19 cellular contexts compared by ENCODE assay signal in genomic region chr7:140447841-140448240, GRCh38. TPM values are rescaled to one million over a fixed set of nuclear protein-coding genes. Genes with fewer than 3 reads are reported as not detected.
DNase-seq lines count a peak whose midpoint lies in the region; ATAC-seq, FAIRE-seq and TF ChIP-seq lines count a peak whose summit lies in the region.
"Had no signal": no experiment of that assay in that cellular context is flagged by ENCODE, and none has a peak within 500 bp of the region (broad histone marks: within the 10 kb centered on the region; RNA-seq: fewer than 3 reads in every experiment).

No MANE protein-coding gene starts in this region.

- TF ChIP-seq RAD21 in K562 (CRISPR knock-in tag; conservative IDR thresholded peaks at IDR 0.05 in 1 of 2, IDR thresholded peaks at IDR 0.05 in 1 of 2) = no peak

- DNase-seq in CD4-positive, CD25-positive, alpha-beta regulatory T cell = peak in 1 of 3 donors; percentile 66
- DNase-seq in H9 (no peak), K562 (ENCODE audit: extremely low read depth in 1 of 4, low spot score in 3 of 4) (no peak), Caco-2 (no peak), C1 segment of cervical spinal cord (lab: John Stamatoyannopoulos, UW) (no peak)
- DNase-seq in naive thymus-derived CD4-positive, alpha-beta T cell = no peak
- DNase-seq in activated CD4-positive, alpha-beta T cell treated with anti-CD3 and anti-CD28 coated beads for 36 hours = no peak
- DNase-seq: BE2C, GDM1, NCI-H1417, NCI-H187 treated with DMSO at 0.1 percent for 48 hours, NCI-H2227 treated with DMSO at 0.1 percent for 48 hours, NCI-H524, SJCRH30 had no signal

- H3K4ac ChIP-seq in H9 (ENCODE audit: low read depth, low read length) = no peak overlapping the region

- H3K79me2 ChIP-seq in H9 (ENCODE audit: insufficient read depth, low read length) = no peaks in the 10 kb centered on the region
- H3K79me2 ChIP-seq in K562 (ENCODE audit: control insufficient read depth, insufficient read depth, low read length) = no peaks in the 10 kb centered on the region

- H3K4me3 ChIP-seq in CD4-positive, CD25-positive, alpha-beta regulatory T cell (ENCODE audit: low read depth, low read length) = peak overlapping the region; percentile 15
- H3K4me3 ChIP-seq in K562 (no peak overlapping the region), Caco-2 (ENCODE audit: low read depth, low read length) (no peak overlapping the region)
- H3K4me3 ChIP-seq in naive thymus-derived CD4-positive, alpha-beta T cell (ENCODE audit: low read length) = no peak overlapping the region
- H3K4me3 ChIP-seq: SJCRH30 had no signal

- no peaks in the 10 kb centered on the region for H3K27me3 ChIP-seq in CD4-positive, CD25-positive, alpha-beta regulatory T cell (ENCODE audit: control insufficient read depth, insufficient read depth, low read length)
- no peaks in the 10 kb centered on the region for H3K27me3 ChIP-seq in H9 (ENCODE audit: insufficient read depth, low read length)
- no peaks in the 10 kb centered on the region; a peak in 1 of 5 replicates for H3K27me3 ChIP-seq in K562 (ENCODE audit: control insufficient read depth in 2 of 2, insufficient read depth in 2 of 2, low read length in 2 of 2)
- H3K27me3 ChIP-seq in naive thymus-derived CD4-positive, alpha-beta T cell (ENCODE audit: control insufficient read depth in 2 of 2, insufficient read depth in 2 of 2, low read length in 2 of 2) = no peaks in the 10 kb centered on the region
- no peaks in the 10 kb centered on the region for H3K27me3 ChIP-seq in Caco-2 (replicated peaks; ENCODE audit: control insufficient read depth, insufficient read depth, low read length)
- H3K27me3 ChIP-seq: BE2C, SJCRH30 had no signal

- no peaks in the 10 kb centered on the region for H3K9me3 Mint-ChIP-seq in CD4-positive, CD25-positive, alpha-beta regulatory T cell
- H3K9me3 Mint-ChIP-seq in H9 = no peaks in the 10 kb centered on the region; a peak in 2 of 5 replicates
- no peaks in the 10 kb centered on the region for H3K9me3 Mint-ChIP-seq in naive thymus-derived CD4-positive, alpha-beta T cell
- no peaks in the 10 kb centered on the region for H3K9me3 Mint-ChIP-seq in Caco-2 (ENCODE audit: unreplicated experiment)
- no peaks in the 10 kb centered on the region for H3K9me3 Mint-ChIP-seq in activated CD4-positive, alpha-beta T cell treated with anti-CD3 and anti-CD28 coated beads for 36 hours (ENCODE audit: low read depth)

- no peak overlapping the region for H4K8ac ChIP-seq in H9 (replicated peaks; ENCODE audit: insufficient read length, low read depth, low read length)

- H4K20me1 ChIP-seq in H9 (ENCODE audit: control insufficient read depth, insufficient read depth, insufficient read length) (no peaks in the 10 kb centered on the region), K562 (replicated peaks; ENCODE audit: control insufficient read depth, insufficient read depth, low read length) (0 out of 2 replicates have a peak, but pooled peaks cover 5% of the 10 kb centered on the region)

- no peak overlapping the region for H3K9ac ChIP-seq in H9 (ENCODE audit: extremely low read depth, insufficient read length, low read length)
- no peak overlapping the region for H3K9ac ChIP-seq in K562 (ENCODE audit: insufficient read depth in 1 of 2, low read depth in 2 of 2, low read length in 2 of 2)
- H3K9ac ChIP-seq: KMS-11 had no signal

- CTCF ChIA-PET in K562 (lab: Yijun Ruan, JAX; ENCODE audit: low intra/inter-chr PET ratio) (no interaction called here), Caco-2 (lab: Charles Lee) (no interaction called here)
- CTCF ChIA-PET in naive thymus-derived CD4-positive, alpha-beta T cell (lab: Charles Lee) = no interaction called here
- CTCF ChIA-PET in activated CD4-positive, alpha-beta T cell treated with anti-CD3 and anti-CD28 coated beads for 36 hours (lab: Charles Lee) = interaction anchor here (1.1 kb wide), 2 partner anchors 30 to 72 kb away, joined by 3 to 6 read pairs; no protein-coding TSS in a partner anchor

- in situ Hi-C loops in K562 (cut with MboI) = no loop called here

- peak overlapping the region in 2 of 4 donors; percentile 10 to 58 for H3K4me3 Mint-ChIP-seq in CD4-positive, CD25-positive, alpha-beta regulatory T cell
- H3K4me3 Mint-ChIP-seq in H9 = no peak overlapping the region; a peak in 1 of 5 replicates
- no peak overlapping the region for H3K4me3 Mint-ChIP-seq in naive thymus-derived CD4-positive, alpha-beta T cell
- H3K4me3 Mint-ChIP-seq in Caco-2 (ENCODE audit: unreplicated experiment) = no peak overlapping the region
- H3K4me3 Mint-ChIP-seq in activated CD4-positive, alpha-beta T cell treated with anti-CD3 and anti-CD28 coated beads for 36 hours = no peak overlapping the region

- H2BK120ac ChIP-seq in H9 (ENCODE audit: low read depth, low read length, poor library complexity, severe bottlenecking) = no peak overlapping the region

- H3K36me3 ChIP-seq in CD4-positive, CD25-positive, alpha-beta regulatory T cell (ENCODE audit: control insufficient read depth, insufficient read depth, low read length) = peaks cover 3% of the 10 kb centered on the region
- H3K36me3 ChIP-seq in K562 (ENCODE audit: control insufficient read depth, insufficient read depth, low read length) = peaks cover 5% of the 10 kb centered on the region; the same call in 1 of the 3 replicates
- H3K36me3 ChIP-seq in naive thymus-derived CD4-positive, alpha-beta T cell (ENCODE audit: control insufficient read depth in 2 of 3, insufficient read depth in 3 of 3, low read length in 3 of 3) = peaks cover 0 to 4% (median 0%) of the 10 kb centered on the region in 3 experiments
- no peaks in the 10 kb centered on the region for H3K36me3 ChIP-seq in Caco-2 (ENCODE audit: control insufficient read depth, insufficient read depth, low read length)
- H3K36me3 ChIP-seq: BE2C, SJCRH30 had no signal

- H2BK15ac ChIP-seq in H9 (ENCODE audit: low read depth, low read length) = no peak overlapping the region

- no TSS peak for BruUV-seq in K562 (replicated peaks; lab: Mats Ljungman, UMichigan)
- BruUV-seq in Caco-2 (replicated peaks; lab: Mats Ljungman, UMichigan) = no TSS peak

- H3K9me1 ChIP-seq in K562 (ENCODE audit: control insufficient read depth, insufficient read depth, low read length) = no peaks in the 10 kb centered on the region

- no peak overlapping the region for H3T11ph ChIP-seq in H9 (ENCODE audit: low read length)

- POLR2A ChIA-PET in K562 (lab: Yijun Ruan, JAX) (interaction anchor here (0.5 to 1.2 kb wide), 2 partner anchors 15 to 301 kb away, joined by 3 read pairs; no protein-coding TSS in a partner anchor), Caco-2 (lab: Charles Lee) (no interaction called here)
- POLR2A ChIA-PET in naive thymus-derived CD4-positive, alpha-beta T cell (lab: Charles Lee) = no interaction called here
- POLR2A ChIA-PET in activated CD4-positive, alpha-beta T cell treated with anti-CD3 and anti-CD28 coated beads for 36 hours (lab: Charles Lee) = no interaction called here

- no peaks in the 10 kb centered on the region for H3K23me2 ChIP-seq in H9 (ENCODE audit: insufficient read length, low read depth, low read length, poor library complexity, severe bottlenecking)

- H3K14ac ChIP-seq in H9 (ENCODE audit: insufficient read depth, low read length) = no peak overlapping the region

- no peak overlapping the region for H4K5ac ChIP-seq in H9 (ENCODE audit: insufficient read length, low read depth, low read length)

- no peak overlapping the region for H3K27ac ChIP-seq in CD4-positive, CD25-positive, alpha-beta regulatory T cell (ENCODE audit: insufficient read depth, low read length, poor library complexity, severe bottlenecking)
- H3K27ac ChIP-seq in H9 (ENCODE audit: insufficient read length, low read depth, low read length) (peak overlapping the region; percentile 14), K562 (ENCODE audit: extremely low read depth, low read depth, low read length) (no peak overlapping the region)
- no peak overlapping the region for H3K27ac ChIP-seq in naive thymus-derived CD4-positive, alpha-beta T cell (ENCODE audit: low read depth, low read length)
- H3K27ac ChIP-seq: KMS-11, SJCRH30 had no signal

- no peak for TF ChIP-seq POLR2A in K562 (conservative IDR thresholded peaks at IDR 0.05)

- WGBS in H9 (ENCODE audit: extremely low coverage, insufficient read length, low lambda C conversion rate) = no CpG with 5 or more reads among the region's 7 CpGs
- 55% methylated on average over 7 of the region's 7 CpGs for WGBS in K562 (ENCODE audit: insufficient coverage, low coverage, missing lambda C conversion rate)

- peak in 1 of 2 donors; percentile 24 for ATAC-seq in CD4-positive, CD25-positive, alpha-beta regulatory T cell (ENCODE audit: low read depth in 2 of 2)
- ATAC-seq in K562 = no peak
- peak; percentile 8 for ATAC-seq in naive thymus-derived CD4-positive, alpha-beta T cell
- ATAC-seq in activated CD4-positive, alpha-beta T cell treated with anti-CD3 and anti-CD28 coated beads for 36 hours = no peak
- ATAC-seq: HCT116, Panc1 had no signal

- H3K4me2 ChIP-seq in H9 (ENCODE audit: insufficient read depth, insufficient read length, low read length) (no peak overlapping the region), K562 (ENCODE audit: insufficient read depth, low read length) (no peak overlapping the region)
- H3K4me2 ChIP-seq: KMS-11 had no signal

- H3K4me1 ChIP-seq in CD4-positive, CD25-positive, alpha-beta regulatory T cell (ENCODE audit: control insufficient read depth, insufficient read depth, low read length, poor library complexity, severe bottlenecking) = peaks cover 17% of the 10 kb centered on the region
- peaks cover 23% of the 10 kb centered on the region; the same call in 1 of the 2 replicates for H3K4me1 ChIP-seq in H9 (ENCODE audit: insufficient read depth, low read length)
- H3K4me1 ChIP-seq in K562 (replicated peaks in 1 of 2; ENCODE audit: control insufficient read depth in 2 of 2, insufficient read depth in 2 of 2, low read length in 2 of 2) = peaks cover 2% of the 10 kb centered on the region in 2 experiments; a peak in 3 of 5 replicates
- H3K4me1 ChIP-seq in naive thymus-derived CD4-positive, alpha-beta T cell (ENCODE audit: control insufficient read depth in 2 of 2, insufficient read depth in 2 of 2, low read length in 2 of 2) = no peaks in the 10 kb centered on the region
- H3K4me1 ChIP-seq in Caco-2 = peaks cover 8% of the 10 kb centered on the region; the same call in 1 of the 2 replicates
- H3K4me1 ChIP-seq: BE2C, SJCRH30 had no signal

- peaks cover 17% of the 10 kb centered on the region for H3K36me3 Mint-ChIP-seq in CD4-positive, CD25-positive, alpha-beta regulatory T cell
- peaks cover 9 to 16% (median 12%) of the 10 kb centered on the region in 3 experiments; a peak in 6 of 7 replicates for H3K36me3 Mint-ChIP-seq in H9 (ENCODE audit: insufficient read depth in 1 of 3, low read depth in 3 of 3)
- H3K36me3 Mint-ChIP-seq in naive thymus-derived CD4-positive, alpha-beta T cell = peaks cover 0 to 6% (median 5%) of the 10 kb centered on the region in 5 donors
- H3K36me3 Mint-ChIP-seq in Caco-2 (ENCODE audit: insufficient read depth, unreplicated experiment) = peaks cover 14% of the 10 kb centered on the region
- peaks cover 3% of the 10 kb centered on the region for H3K36me3 Mint-ChIP-seq in activated CD4-positive, alpha-beta T cell treated with anti-CD3 and anti-CD28 coated beads for 36 hours (ENCODE audit: low read depth)

- TF ChIP-seq EP300 in K562 (IDR thresholded peaks at IDR 0.05; ENCODE audit: low read length) = no peak

- H2AFZ ChIP-seq in H9 (ENCODE audit: low read length) (no peak overlapping the region), K562 (ENCODE audit: low read depth, low read length) (no peak overlapping the region)

- peak overlapping the region in 2 of 3 donors; percentile 84 to 88 for H3K27ac Mint-ChIP-seq in CD4-positive, CD25-positive, alpha-beta regulatory T cell
- H3K27ac Mint-ChIP-seq in H9 = peak overlapping the region; percentile 35 to 96 (median 51); a peak in 6 of 7 replicates
- H3K27ac Mint-ChIP-seq in naive thymus-derived CD4-positive, alpha-beta T cell = peak overlapping the region in 3 of 9 donors; percentile 11 to 60 (median 19)
- no peak overlapping the region for H3K27ac Mint-ChIP-seq in Caco-2 (ENCODE audit: unreplicated experiment)
- H3K27ac Mint-ChIP-seq in activated CD4-positive, alpha-beta T cell treated with anti-CD3 and anti-CD28 coated beads for 36 hours = no peak overlapping the region

- H2BK20ac ChIP-seq in H9 (ENCODE audit: low read depth, low read length, poor library complexity, severe bottlenecking) = no peak overlapping the region

- no peak overlapping the region for H3K56ac ChIP-seq in H9 (ENCODE audit: insufficient read length, low read depth, low read length)

- H3K23ac ChIP-seq in H9 (ENCODE audit: insufficient read length, low read depth, low read length) = no peak overlapping the region

- no peak overlapping the region for H3K18ac ChIP-seq in H9 (ENCODE audit: insufficient read length, low read depth, low read length)

- no peak for FAIRE-seq in K562 (lab: Jason Lieb, UNC)
- FAIRE-seq: A204.1 had no signal

- TF ChIP-seq CTCF in H9 (conservative IDR thresholded peaks at IDR 0.05) (no peak), K562 (IDR thresholded peaks at IDR 0.05 in 2 of 3, conservative IDR thresholded peaks at IDR 0.05 in 1 of 3; ENCODE audit: insufficient read depth in 2 of 3, low read depth in 1 of 3, low read length in 3 of 3) (no peak), Caco-2 (IDR thresholded peaks at IDR 0.05; ENCODE audit: insufficient read depth in 1 of 2, low read depth in 1 of 2, low read length in 1 of 2, severe bottlenecking in 1 of 2, unreplicated experiment in 1 of 2) (no peak)

- H3K27me3 Mint-ChIP-seq in CD4-positive, CD25-positive, alpha-beta regulatory T cell = no peaks in the 10 kb centered on the region
- H3K27me3 Mint-ChIP-seq in H9 (ENCODE audit: low read depth) = no peaks in the 10 kb centered on the region; the same call in 1 of the 2 replicates
- no peaks in the 10 kb centered on the region for H3K27me3 Mint-ChIP-seq in naive thymus-derived CD4-positive, alpha-beta T cell
- H3K27me3 Mint-ChIP-seq in Caco-2 (ENCODE audit: insufficient read depth, unreplicated experiment) = no peaks in the 10 kb centered on the region
- no peaks in the 10 kb centered on the region for H3K27me3 Mint-ChIP-seq in activated CD4-positive, alpha-beta T cell treated with anti-CD3 and anti-CD28 coated beads for 36 hours

- no peak overlapping the region for H2BK5ac ChIP-seq in H9 (ENCODE audit: insufficient read length, low read length)

- no peak overlapping the region for H2BK12ac ChIP-seq in H9 (ENCODE audit: insufficient read length, low read depth, low read length)

- intact Hi-C loops in K562 (cut with micrococcal nuclease) = loop anchor here (2.0 kb wide), 1 partner anchor 45 kb away; no protein-coding TSS in a partner anchor
- intact Hi-C loops in naive thymus-derived CD4-positive, alpha-beta T cell (cut with micrococcal nuclease) = no loop called here
- intact Hi-C loops in Caco-2 (cut with micrococcal nuclease; ENCODE audit: unreplicated experiment) = no loop called here
- intact Hi-C loops in activated CD4-positive, alpha-beta T cell treated with anti-CD3 and anti-CD28 coated beads for 36 hours (cut with DNase I, micrococcal nuclease) = no loop called here

- no peaks in the 10 kb centered on the region for H3K9me3 ChIP-seq in CD4-positive, CD25-positive, alpha-beta regulatory T cell (ENCODE audit: control insufficient read depth in 2 of 2, low read length in 2 of 2)
- no peaks in the 10 kb centered on the region for H3K9me3 ChIP-seq in H9 (ENCODE audit: control insufficient read depth, low read depth, low read length)
- H3K9me3 ChIP-seq in K562 (replicated peaks; ENCODE audit: control insufficient read depth, insufficient read depth, low read depth, low read length) = no peaks in the 10 kb centered on the region
- no peaks in the 10 kb centered on the region for H3K9me3 ChIP-seq in naive thymus-derived CD4-positive, alpha-beta T cell (ENCODE audit: control insufficient read depth in 2 of 3, low read length in 3 of 3)
- no peaks in the 10 kb centered on the region for H3K9me3 ChIP-seq in Caco-2
- H3K9me3 ChIP-seq: BE2C, SJCRH30 had no signal

- H4K91ac ChIP-seq in H9 (ENCODE audit: insufficient read length, low read depth, low read length) = no peak overlapping the region

- H3K4me1 Mint-ChIP-seq in CD4-positive, CD25-positive, alpha-beta regulatory T cell = peaks cover 6 to 57% (median 18%) of the 10 kb centered on the region in 4 donors
- H3K4me1 Mint-ChIP-seq in H9 = peaks cover 50 to 53% of the 10 kb centered on the region in 2 experiments
- H3K4me1 Mint-ChIP-seq in naive thymus-derived CD4-positive, alpha-beta T cell = peaks cover 17 to 31% (median 26%) of the 10 kb centered on the region in 7 donors
- H3K4me1 Mint-ChIP-seq in Caco-2 (ENCODE audit: low read depth, unreplicated experiment) = peaks cover under 1% of the 10 kb centered on the region
- H3K4me1 Mint-ChIP-seq in activated CD4-positive, alpha-beta T cell treated with anti-CD3 and anti-CD28 coated beads for 36 hours = peaks cover 18% of the 10 kb centered on the region

- H3K79me1 ChIP-seq in H9 (ENCODE audit: insufficient read depth, low read depth, low read length, poor library complexity, severe bottlenecking) = no peaks in the 10 kb centered on the region

- no peak overlapping the region for H2AK5ac ChIP-seq in H9 (ENCODE audit: insufficient read length, low read length)

RNA-seq across cellular contexts. Expression of gene MKRN1, which starts 31.5 kb away (rescaled TPM):
- 127 TPM for total RNA-seq in CD4-positive, CD25-positive, alpha-beta regulatory T cell
- 100 to 1,000 TPM; 132 to 166 (median 155) TPM for polyA plus RNA-seq in CD4-positive, CD25-positive, alpha-beta regulatory T cell
- total RNA-seq in H9 (2021) = 106 and 112 TPM in 2 replicates
- 105 and 157 TPM in 2 replicates for total RNA-seq in K562 (2011; cell fraction: chromatin; rRNA removed; ENCODE audit: low replicate concordance)
- 62.0 and 63.3 TPM in 2 replicates for total RNA-seq in K562 (2011; cell fraction: nucleolus; rRNA removed)
- total RNA-seq in K562 (2011; cell fraction: nucleoplasm; rRNA removed) = 108 and 126 TPM in 2 replicates
- 60.7 and 73.9 TPM in 2 replicates for total RNA-seq in K562 (2014; rRNA removed)
- total RNA-seq in K562 (2014; rRNA removed; fragmentation: Illumina TruSeq; extraction: Trizol) = 82.0 and 92.2 TPM in 2 replicates
- 79.0 and 87.1 TPM in 2 replicates for total RNA-seq in K562 (2015; rRNA removed; fragmentation: Illumina TruSeq; extraction: Trizol)
- 70.7 and 87.5 TPM in 2 replicates for total RNA-seq in K562 (2021)
- 72.4 and 87.9 TPM in 2 replicates for polyA plus RNA-seq in K562 (2011; rRNA removed)
- polyA plus RNA-seq in K562 (2011; cell fraction: cytosol; rRNA removed) = 48.3 and 81.3 TPM in 2 replicates
- 55.8 and 88.3 TPM in 2 replicates for polyA plus RNA-seq in K562 (2011; cell fraction: nucleus; rRNA removed)
- polyA plus RNA-seq in K562 (2012) = 75.1 and 81.2 TPM in 2 replicates
- 80.8 and 90.3 TPM in 2 replicates for polyA plus RNA-seq in K562 (2014; fragmentation: Illumina TruSeq; extraction: Trizol)
- 10 to 100 TPM; 30.5 to 33.5 TPM for polyA plus RNA-seq in K562 (2014; fragmentation: Nextera tagmentation; extraction: Ambion mirVana)
- 75.8 and 76.0 TPM in 2 replicates for polyA plus RNA-seq in K562 (2014; rRNA removed)
- 120 and 131 TPM in 2 replicates for polyA minus RNA-seq in K562 (2011; rRNA and poly(A)+ RNA removed)
- 38.2 and 52.5 TPM in 2 replicates for polyA minus RNA-seq in K562 (2011; cell fraction: cytosol; rRNA and poly(A)+ RNA removed)
- polyA minus RNA-seq in K562 (2011; cell fraction: nucleus; rRNA and poly(A)+ RNA removed) = 30.3 and 62.9 TPM in 2 replicates
- 100 to 1,000 TPM in 4 of 5 experiments, 10 to 100 TPM in 1; 85.1 to 162 (median 144) TPM for total RNA-seq in naive thymus-derived CD4-positive, alpha-beta T cell
- 100 to 1,000 TPM; 117 to 136 TPM for polyA plus RNA-seq in naive thymus-derived CD4-positive, alpha-beta T cell
- 62.4 and 73.0 TPM in 2 replicates for total RNA-seq in Caco-2 (2022)
- 10 to 100 TPM; 73.6 to 77.9 TPM for total RNA-seq in activated CD4-positive, alpha-beta T cell treated with anti-CD3 and anti-CD28 coated beads for 36 hours

RNA-seq across cellular contexts. Expression of gene RAB19, which starts 44.0 kb away (rescaled TPM):
- total RNA-seq in CD4-positive, CD25-positive, alpha-beta regulatory T cell = 6.7 TPM
- polyA plus RNA-seq in CD4-positive, CD25-positive, alpha-beta regulatory T cell = 1 to 10 TPM; 2.1 to 5.7 (median 3.1) TPM
- total RNA-seq in H9 (2021) (14.4 and 15.1 TPM in 2 replicates), K562 (2014; rRNA removed) (not detected in 2 replicates), K562 (2014; rRNA removed; fragmentation: Illumina TruSeq; extraction: Trizol) (not detected in 2 replicates), K562 (2015; rRNA removed; fragmentation: Illumina TruSeq; extraction: Trizol) (not detected in 2 replicates), K562 (2021) (0.31 TPM in 1 of 2 replicates, not detected in the other), Caco-2 (2022) (3.8 and 4.1 TPM in 2 replicates)
- not detected in 2 replicates for total RNA-seq in K562 (2011; cell fraction: chromatin; rRNA removed; ENCODE audit: low replicate concordance)
- not detected in 2 replicates for total RNA-seq in K562 (2011; cell fraction: nucleolus; rRNA removed)
- total RNA-seq in K562 (2011; cell fraction: nucleoplasm; rRNA removed) = not detected in 2 replicates
- polyA plus RNA-seq in K562 (2011; rRNA removed) (0.14 TPM in 1 of 2 replicates, not detected in the other), K562 (2014; fragmentation: Illumina TruSeq; extraction: Trizol) (not detected in 2 replicates), K562 (2014; fragmentation: Nextera tagmentation; extraction: Ambion mirVana) (not detected), K562 (2014; rRNA removed) (not detected in 2 replicates)
- not detected in 2 replicates for polyA plus RNA-seq in K562 (2011; cell fraction: cytosol; rRNA removed)
- not detected in 2 replicates for polyA plus RNA-seq in K562 (2011; cell fraction: nucleus; rRNA removed)
- polyA plus RNA-seq in K562 (2012) = not detected in 2 replicates
- polyA minus RNA-seq in K562 (2011; rRNA and poly(A)+ RNA removed) = not detected in 2 replicates
- polyA minus RNA-seq in K562 (2011; cell fraction: cytosol; rRNA and poly(A)+ RNA removed) = not detected in 2 replicates
- polyA minus RNA-seq in K562 (2011; cell fraction: nucleus; rRNA and poly(A)+ RNA removed) = not detected in 2 replicates
- 10 to 100 TPM in 1 of 5 experiments, 1 to 10 TPM in 4; 1.8 to 13.3 (median 3.3) TPM for total RNA-seq in naive thymus-derived CD4-positive, alpha-beta T cell
- polyA plus RNA-seq in naive thymus-derived CD4-positive, alpha-beta T cell = 1 to 10 TPM; 3.0 to 3.3 TPM
- total RNA-seq in activated CD4-positive, alpha-beta T cell treated with anti-CD3 and anti-CD28 coated beads for 36 hours = 10 to 100 TPM; 11.3 to 12.8 TPM
- total RNA-seq: M059J, SJCRH30 had no signal

RNA-seq across cellular contexts. Expression of gene SLC37A3, which starts 49.5 kb away (rescaled TPM):
- total RNA-seq in CD4-positive, CD25-positive, alpha-beta regulatory T cell = 44.7 TPM
- polyA plus RNA-seq in CD4-positive, CD25-positive, alpha-beta regulatory T cell = 10 to 100 TPM; 13.0 to 17.6 (median 15.0) TPM
- total RNA-seq in H9 (2021) (52.7 and 52.9 TPM in 2 replicates), K562 (2014; rRNA removed) (16.4 and 18.5 TPM in 2 replicates), K562 (2014; rRNA removed; fragmentation: Illumina TruSeq; extraction: Trizol) (26.3 and 28.1 TPM in 2 replicates), K562 (2015; rRNA removed; fragmentation: Illumina TruSeq; extraction: Trizol) (26.1 and 26.8 TPM in 2 replicates), K562 (2021) (26.8 and 28.8 TPM in 2 replicates), Caco-2 (2022) (40.6 and 46.4 TPM in 2 replicates)
- 240 and 339 TPM in 2 replicates for total RNA-seq in K562 (2011; cell fraction: chromatin; rRNA removed; ENCODE audit: low replicate concordance)
- 136 TPM in 2 replicates for total RNA-seq in K562 (2011; cell fraction: nucleolus; rRNA removed)
- 241 and 294 TPM in 2 replicates for total RNA-seq in K562 (2011; cell fraction: nucleoplasm; rRNA removed)
- polyA plus RNA-seq in K562 (2011; rRNA removed) (59.1 and 72.5 TPM in 2 replicates), K562 (2014; fragmentation: Illumina TruSeq; extraction: Trizol) (28.6 and 31.2 TPM in 2 replicates), K562 (2014; fragmentation: Nextera tagmentation; extraction: Ambion mirVana) (10 to 100 TPM; 11.7 to 14.7 TPM), K562 (2014; rRNA removed) (26.0 and 28.8 TPM in 2 replicates)
- 29.7 and 73.8 TPM in 2 replicates for polyA plus RNA-seq in K562 (2011; cell fraction: cytosol; rRNA removed)
- 141 and 221 TPM in 2 replicates for polyA plus RNA-seq in K562 (2011; cell fraction: nucleus; rRNA removed)
- polyA plus RNA-seq in K562 (2012) = 15.6 and 24.5 TPM in 2 replicates
- 123 and 151 TPM in 2 replicates for polyA minus RNA-seq in K562 (2011; rRNA and poly(A)+ RNA removed)
- polyA minus RNA-seq in K562 (2011; cell fraction: cytosol; rRNA and poly(A)+ RNA removed) = 22.1 and 24.2 TPM in 2 replicates
- 72.0 and 137 TPM in 2 replicates for polyA minus RNA-seq in K562 (2011; cell fraction: nucleus; rRNA and poly(A)+ RNA removed)
- total RNA-seq in naive thymus-derived CD4-positive, alpha-beta T cell = 10 to 100 TPM; 26.8 to 72.7 (median 39.4) TPM
- polyA plus RNA-seq in naive thymus-derived CD4-positive, alpha-beta T cell = 10 to 100 TPM; 18.5 to 20.7 TPM
- 10 to 100 TPM; 47.5 to 55.5 TPM for total RNA-seq in activated CD4-positive, alpha-beta T cell treated with anti-CD3 and anti-CD28 coated beads for 36 hours

Comparison
In these comparisons a context has a peak if more than half of its experiments do, and no peak if none do; other contexts are left out.
1. H3K27ac Mint-ChIP-seq: peak in CD4-positive, CD25-positive, alpha-beta regulatory T cell (2 of 3) and H9 (3 of 3); none in Caco-2 (single experiment) and activated CD4-positive, alpha-beta T cell treated with anti-CD3 and anti-CD28 coated beads for 36 hours (single experiment).